In the genomic region with DNA sequence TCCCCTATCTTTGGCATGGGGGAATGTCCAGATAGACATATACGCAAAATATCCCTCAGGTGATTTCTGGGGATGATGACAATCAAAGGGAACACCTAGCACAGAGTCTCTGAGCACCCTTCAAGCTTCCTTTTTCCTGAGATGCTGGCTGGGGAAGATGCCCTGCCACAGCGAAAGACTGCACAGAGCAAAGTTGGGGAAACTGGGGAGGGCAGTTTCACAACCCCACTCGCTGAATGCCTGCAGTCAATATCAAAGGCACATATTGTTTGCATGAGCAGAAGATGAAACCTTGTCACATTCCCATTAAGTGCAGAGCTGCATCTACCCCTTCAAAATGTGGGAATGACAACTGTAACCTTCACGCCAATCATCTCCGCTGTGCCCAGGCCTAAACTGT, we compare ENCODE assay signal across 19 cellular contexts. TPM values are rescaled to one million over a fixed set of nuclear protein-coding genes. Genes with fewer than 3 reads are reported as not detected.
A peak's percentile ranks its signal among the peaks of the same experiment; 100 is the strongest.
DNase-seq lines count a peak whose midpoint lies in the region; TF ChIP-seq lines count a peak whose summit lies in the region.
"Had no signal": no experiment of that assay in that cellular context is flagged by ENCODE, and none has a peak within 500 bp of the region (broad histone marks: within the 10 kb centered on the region; RNA-seq: fewer than 3 reads in every experiment).

No MANE protein-coding gene starts in this region.

- H3K36me3 ChIP-seq in HUES6 (ENCODE audit: control insufficient read depth, insufficient read depth, low read length) (peaks cover 50% of the 10 kb centered on the region), mesendoderm (ENCODE audit: control insufficient read depth, insufficient read depth, low read length) (no peaks in the 10 kb centered on the region), skeletal muscle tissue (ENCODE audit: control insufficient read depth in 3 of 3, insufficient read depth in 3 of 3, low read length in 3 of 3) (no peaks in the 10 kb centered on the region)

- no peak overlapping the region for H4K8ac ChIP-seq in mesendoderm (ENCODE audit: low read depth, low read length)

- no peak overlapping the region for H2BK120ac ChIP-seq in mesendoderm (ENCODE audit: low read depth, low read length)

- DNase-seq in endothelial cell (ENCODE audit: low spot score) (no peak), mesendoderm (no peak), amniotic stem cell (lab: John Stamatoyannopoulos, UW) (no peak), AML-193 (lab: John Stamatoyannopoulos, UW) (no peak), NCI-H1105 (lab: John Stamatoyannopoulos, UW) (no peak)
- DNase-seq in stimulated activated naive CD4-positive, alpha-beta T cell (lab: John Stamatoyannopoulos, UW), result no peak
- DNase-seq: activated gamma-delta T cell; anterior cingulate cortex; GDM1; KG1; midbrain; NCI-H1092; NCI-H774; posterior cingulate gyrus; stimulated activated naive CD8-positive, alpha-beta T cell treated with anti-CD3 and anti-CD28 coated beads, Interleukin-15, amount 100 ng/mL, for 72 hours had no signal

- H3K9ac ChIP-seq in HUES6 (ENCODE audit: low read length), result peak overlapping the region; percentile 97
- peak overlapping the region; percentile 92 for H3K9ac ChIP-seq in mesendoderm (ENCODE audit: low read length)
- peak overlapping the region in 1 of 3 donors; percentile 77 for H3K9ac ChIP-seq in skeletal muscle tissue (ENCODE audit: low read depth in 1 of 3, low read length in 3 of 3)

- H3K9me3 Mint-ChIP-seq in endothelial cell (ENCODE audit: unreplicated experiment), result no peaks in the 10 kb centered on the region
- H3K9me3 Mint-ChIP-seq: stimulated activated naive CD8-positive, alpha-beta T cell treated with anti-CD3 and anti-CD28 coated beads, Interleukin-15, amount 100 ng/mL, for 72 hours; T-helper 1 cell treated with Interleukin-12 subunit alpha and Interleukin-12 subunit beta and Interleukin-4 antibody, amounts not matched to agents 30 μg/mL and 1 μg/mL, for 36 hours had no signal

- no peak overlapping the region for H3K18ac ChIP-seq in mesendoderm (ENCODE audit: low read length)

- WGBS in mesendoderm (ENCODE audit: extremely low coverage, insufficient coverage, low lambda C conversion rate), result no CpG with 5 or more reads among the region's 5 CpGs

- H4K5ac ChIP-seq in mesendoderm (ENCODE audit: low read length), result no peak overlapping the region

- peaks cover 2% of the 10 kb centered on the region for H3K27me3 Mint-ChIP-seq in endothelial cell (ENCODE audit: unreplicated experiment)

- H2BK15ac ChIP-seq in mesendoderm (replicated peaks; ENCODE audit: low read depth), result no peak overlapping the region

- no peak for TF ChIP-seq CTCF in endothelial cell (IDR thresholded peaks at IDR 0.05; ENCODE audit: unreplicated experiment)

- peaks cover 59% of the 10 kb centered on the region for H3K79me2 ChIP-seq in mesendoderm (ENCODE audit: control insufficient read depth, insufficient read depth, low read length)

- H2BK5ac ChIP-seq in mesendoderm (ENCODE audit: low read length), result no peak overlapping the region

- peak overlapping the region; percentile 14 for H3K4me2 ChIP-seq in mesendoderm (ENCODE audit: low read length)

- peak overlapping the region; percentile 85 for H3K4me3 Mint-ChIP-seq in endothelial cell (ENCODE audit: unreplicated experiment)
- H3K4me3 Mint-ChIP-seq: stimulated activated naive CD8-positive, alpha-beta T cell treated with anti-CD3 and anti-CD28 coated beads, Interleukin-15, amount 100 ng/mL, for 72 hours; T-helper 1 cell treated with Interleukin-12 subunit alpha and Interleukin-12 subunit beta and Interleukin-4 antibody, amounts not matched to agents 30 μg/mL and 1 μg/mL, for 36 hours had no signal

- H3K27ac ChIP-seq in HUES6 (ENCODE audit: low read depth, low read length) (no peak overlapping the region), mesendoderm (ENCODE audit: low read depth, low read length) (no peak overlapping the region), skeletal muscle tissue (ENCODE audit: low read depth, low read length) (peak overlapping the region; percentile 7)

- peak overlapping the region; percentile 98 for H3K56ac ChIP-seq in mesendoderm (ENCODE audit: low read length)

- H3K4me1 Mint-ChIP-seq in endothelial cell (ENCODE audit: unreplicated experiment), result peaks cover 13% of the 10 kb centered on the region

- H3K4me1 ChIP-seq in HUES6 (ENCODE audit: control insufficient read depth, insufficient read depth, low read length), result peaks cover 38% of the 10 kb centered on the region
- H3K4me1 ChIP-seq in mesendoderm (ENCODE audit: control insufficient read depth, low read depth, low read length), result peaks cover 3% of the 10 kb centered on the region
- H3K4me1 ChIP-seq in skeletal muscle tissue (ENCODE audit: control insufficient read depth in 3 of 3, insufficient read depth in 3 of 3, low read length in 3 of 3), result peaks cover 8 to 14% (median 13%) of the 10 kb centered on the region in 3 donors

- H2AK5ac ChIP-seq in mesendoderm (ENCODE audit: low read length), result no peak overlapping the region

- peaks cover 12% of the 10 kb centered on the region for H3K27me3 ChIP-seq in HUES6 (ENCODE audit: control insufficient read depth, insufficient read depth, low read length)
- no peaks in the 10 kb centered on the region for H3K27me3 ChIP-seq in mesendoderm (ENCODE audit: insufficient read depth, low read length, poor library complexity)
- peaks cover 0 to 2% (median 0%) of the 10 kb centered on the region in 3 donors for H3K27me3 ChIP-seq in skeletal muscle tissue (ENCODE audit: control insufficient read depth in 3 of 3, insufficient read depth in 3 of 3, low read length in 3 of 3)

- peak overlapping the region; percentile 98 for H3K4me3 ChIP-seq in HUES6 (ENCODE audit: low read depth, low read length)
- H3K4me3 ChIP-seq in mesendoderm (ENCODE audit: low read length), result peak overlapping the region; percentile 71
- H3K4me3 ChIP-seq in skeletal muscle tissue (ENCODE audit: low read length in 3 of 3), result peak overlapping the region; percentile 59 to 80 (median 75)

- no peaks in the 10 kb centered on the region for H3K36me3 Mint-ChIP-seq in endothelial cell (ENCODE audit: low read depth, unreplicated experiment)

- no peaks in the 10 kb centered on the region for H3K79me1 ChIP-seq in mesendoderm (ENCODE audit: low read length)

- no peak overlapping the region for H3K27ac Mint-ChIP-seq in endothelial cell (ENCODE audit: unreplicated experiment)
- H3K27ac Mint-ChIP-seq: stimulated activated naive CD8-positive, alpha-beta T cell treated with anti-CD3 and anti-CD28 coated beads, Interleukin-15, amount 100 ng/mL, for 72 hours; T-helper 1 cell treated with Interleukin-12 subunit alpha and Interleukin-12 subunit beta and Interleukin-4 antibody, amounts not matched to agents 30 μg/mL and 1 μg/mL, for 36 hours had no signal

- H3K23ac ChIP-seq in mesendoderm (ENCODE audit: low read length), result no peak overlapping the region

- H3K4ac ChIP-seq in mesendoderm (ENCODE audit: low read depth, low read length), result no peak overlapping the region

- H3K9me3 ChIP-seq in HUES6 (ENCODE audit: control insufficient read depth, insufficient read depth, low read depth, low read length) (no peaks in the 10 kb centered on the region), skeletal muscle tissue (ENCODE audit: control insufficient read depth in 3 of 3, low read length in 3 of 3) (no peaks in the 10 kb centered on the region)

RNA-seq across cellular contexts. Expression of gene GPC4, which starts 2.6 kb away (rescaled TPM):
- total RNA-seq in endothelial cell (ENCODE audit: unreplicated experiment), result 15.6 TPM
- 160 TPM for polyA plus RNA-seq in mesendoderm (2013, experiment 1 of 2)
- polyA plus RNA-seq in mesendoderm (2013, experiment 2 of 2), result 168 TPM
- total RNA-seq in skeletal muscle tissue, result 49.1 TPM
- total RNA-seq: RPMI7951 had no signal
